28 cellular contexts compared by ENCODE assay signal in the genomic region with DNA sequence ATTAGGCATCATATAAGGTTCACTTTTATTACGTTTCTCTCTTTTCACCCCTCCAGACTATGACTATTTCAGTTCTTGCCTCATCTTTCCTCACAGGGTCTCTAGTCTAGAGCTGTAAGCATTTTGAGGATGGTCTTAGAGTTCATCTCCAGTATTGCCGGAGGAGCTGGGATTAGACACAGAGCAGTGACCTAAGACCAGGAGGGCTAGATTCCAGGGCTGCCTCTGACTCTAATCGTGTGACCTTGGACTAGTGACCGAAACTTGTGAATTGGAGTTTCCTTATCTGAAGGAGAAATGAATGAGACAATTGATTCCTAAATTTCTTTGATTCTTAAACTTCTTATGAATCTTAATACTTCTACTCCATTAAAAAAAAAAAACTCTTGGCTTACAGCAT.
"Had no signal": no experiment of that assay in that cellular context is flagged by ENCODE, and none has a peak within 500 bp of the region (broad histone marks: within the 10 kb centered on the region; RNA-seq: fewer than 3 reads in every experiment).

No MANE protein-coding gene starts in this region.

- H3K4me1 Mint-ChIP-seq: activated CD4-positive, alpha-beta memory T cell treated with anti-CD3 and anti-CD28 coated beads, Interleukin-2, amount 10 ng/mL, durations not matched to agents 7 days and 5 days; activated CD8-positive, alpha-beta memory T cell treated with anti-CD3 and anti-CD28 coated beads, Interleukin-2, amount 10 ng/mL, durations not matched to agents 7 days and 5 days; activated naive CD4-positive, alpha-beta T cell treated with anti-CD3 and anti-CD28 coated beads, Interleukin-2, amount 10 ng/mL, durations not matched to agents 7 days and 5 days; brain had no signal

- H3K36me3 Mint-ChIP-seq: activated CD8-positive, alpha-beta memory T cell treated with anti-CD3 and anti-CD28 coated beads, Interleukin-2, amount 10 ng/mL, durations not matched to agents 7 days and 5 days; activated naive CD4-positive, alpha-beta T cell treated with anti-CD3 and anti-CD28 coated beads, Interleukin-2, amount 10 ng/mL, durations not matched to agents 7 days and 5 days; activated naive CD8-positive, alpha-beta T cell; IgD-negative memory B cell had no signal

- H3K9me3 Mint-ChIP-seq: activated B cell treated with CpG ODN at 0.5 μM for 24 hours; activated naive CD4-positive, alpha-beta T cell treated with anti-CD3 and anti-CD28 coated beads, Interleukin-2, amount 10 ng/mL, durations not matched to agents 7 days and 5 days; activated naive CD8-positive, alpha-beta T cell treated with anti-CD3 and anti-CD28 coated beads, Interleukin-2, amount 50 U/mL, for 24 hours had no signal

- H3K27ac ChIP-seq: VCaP had no signal

- H3K4me3 Mint-ChIP-seq: activated B cell treated with CpG ODN at 0.5 μM for 24 hours; activated CD4-positive, alpha-beta memory T cell treated with anti-CD3 and anti-CD28 coated beads, Interleukin-2, amount 10 ng/mL, durations not matched to agents 7 days and 5 days; activated CD8-positive, alpha-beta memory T cell treated with anti-CD3 and anti-CD28 coated beads, Interleukin-2, amount 10 ng/mL, durations not matched to agents 7 days and 5 days; activated naive CD4-positive, alpha-beta T cell treated with anti-CD3 and anti-CD28 coated beads, Interleukin-2, amount 10 ng/mL, durations not matched to agents 7 days and 5 days; activated naive CD8-positive, alpha-beta T cell; activated naive CD8-positive, alpha-beta T cell treated with anti-CD3 and anti-CD28 coated beads, Interleukin-2, amount 50 U/mL, for 24 hours; brain; IgD-negative memory B cell had no signal

- H3K27me3 Mint-ChIP-seq: activated B cell treated with CpG ODN at 0.5 μM for 24 hours; activated CD4-positive, alpha-beta memory T cell treated with anti-CD3 and anti-CD28 coated beads, Interleukin-2, amount 10 ng/mL, durations not matched to agents 7 days and 5 days; activated CD8-positive, alpha-beta memory T cell treated with anti-CD3 and anti-CD28 coated beads, Interleukin-2, amount 10 ng/mL, durations not matched to agents 7 days and 5 days; activated naive CD4-positive, alpha-beta T cell treated with anti-CD3 and anti-CD28 coated beads, Interleukin-2, amount 10 ng/mL, durations not matched to agents 7 days and 5 days had no signal

- ATAC-seq: activated CD8-positive, alpha-beta memory T cell treated with anti-CD3 and anti-CD28 coated beads, Interleukin-2, amount 10 ng/mL, durations not matched to agents 7 days and 5 days; activated naive CD8-positive, alpha-beta T cell treated with anti-CD3 and anti-CD28 coated beads, Interleukin-2, amount 50 U/mL, for 24 hours; Panc1 had no signal

- DNase-seq: activated B cell treated with CpG ODN at 0.5 μM for 24 hours; activated CD4-positive, alpha-beta memory T cell treated with anti-CD3 and anti-CD28 coated beads, Interleukin-2, amount 10 ng/mL, durations not matched to agents 7 days and 5 days; activated CD4-positive, alpha-beta T cell treated with anti-CD3 and anti-CD28 coated beads for 4 hours; activated CD4-positive, alpha-beta T cell treated with anti-CD3 and anti-CD28 coated beads, Interleukin-2, amount 50 U/mL, for 1 hour; activated CD4-positive, CD25-positive, alpha-beta regulatory T cell treated with anti-CD3 and anti-CD28 coated beads, Interleukin-2, amount 50 U/mL, for 72 hours; activated CD8-positive, alpha-beta memory T cell treated with anti-CD3 and anti-CD28 coated beads for 24 hours; activated CD8-positive, alpha-beta memory T cell treated with anti-CD3 and anti-CD28 coated beads, Interleukin-2, amount 10 ng/mL, durations not matched to agents 7 days and 5 days; activated CD8-positive, alpha-beta memory T cell treated with anti-CD3 and anti-CD28 coated beads, Interleukin-2, amount 50 U/mL, for 48 hours; activated effector memory CD4-positive, alpha-beta T cell treated with Interleukin-2 at 50 U/mL for 16 hours; activated naive CD4-positive, alpha-beta T cell treated with anti-CD3 and anti-CD28 coated beads, Interleukin-2, amount 10 ng/mL, durations not matched to agents 7 days and 5 days; activated naive CD8-positive, alpha-beta T cell treated with anti-CD3 and anti-CD28 coated beads, Interleukin-2, amount 50 U/mL, for 24 hours; activated T-cell treated with anti-CD3 and anti-CD28 coated beads, Interleukin-2, amount 50 U/mL, for 48 hours; anterior cingulate cortex; KBM-7; NCI-H1105; NCI-H1417 treated with DMSO at 0.1 percent for 48 hours; NCI-H187 treated with DMSO at 0.1 percent for 48 hours; NCI-H345; NCI-H524 treated with DMSO at 0.1 percent for 48 hours; SW 1271; T-helper 1 cell; T-helper 2 cell; T-helper 9 cell had no signal

- H3K27ac Mint-ChIP-seq: activated B cell treated with CpG ODN at 0.5 μM for 24 hours; activated CD4-positive, alpha-beta memory T cell treated with anti-CD3 and anti-CD28 coated beads, Interleukin-2, amount 10 ng/mL, durations not matched to agents 7 days and 5 days; activated CD8-positive, alpha-beta memory T cell treated with anti-CD3 and anti-CD28 coated beads, Interleukin-2, amount 10 ng/mL, durations not matched to agents 7 days and 5 days; activated naive CD4-positive, alpha-beta T cell treated with anti-CD3 and anti-CD28 coated beads, Interleukin-2, amount 10 ng/mL, durations not matched to agents 7 days and 5 days; activated naive CD8-positive, alpha-beta T cell; activated naive CD8-positive, alpha-beta T cell treated with anti-CD3 and anti-CD28 coated beads, Interleukin-2, amount 50 U/mL, for 24 hours; brain; IgD-negative memory B cell had no signal
